In genomic region chr21:43981871-43982210, GRCh38 we compare ENCODE assay signal across 23 cellular contexts.
"Had no signal": no experiment of that assay in that cellular context is flagged by ENCODE, and none has a peak within 500 bp of the region (broad histone marks: within the 10 kb centered on the region; RNA-seq: fewer than 3 reads in every experiment).

No MANE protein-coding gene starts in this region.

- H3K27me3 ChIP-seq: breast epithelium, esophagus muscularis mucosa, heart left ventricle, right atrium auricular region, suprapubic skin, tibial artery, upper lobe of right lung had no signal

- H3K4me3 Mint-ChIP-seq: activated CD4-positive, alpha-beta T cell treated with anti-CD3 and anti-CD28 coated beads, Interleukin-2, amount 10 ng/mL, durations not matched to agents 24 days and 14 days; activated CD8-positive, alpha-beta T cell treated with anti-CD3 and anti-CD28 coated beads for 36 hours; activated naive CD8-positive, alpha-beta T cell treated with anti-CD3 and anti-CD28 coated beads for 36 hours; activated T-cell treated with anti-CD3 and anti-CD28 coated beads, Interleukin-2, amount 50 U/mL, for 4 hours; naive thymus-derived CD4-positive, alpha-beta T cell; neural crest cell had no signal

- H3K9me3 ChIP-seq: breast epithelium, esophagus muscularis mucosa, heart left ventricle, left ventricle myocardium inferior, right atrium auricular region, suprapubic skin, tibial artery, upper lobe of right lung had no signal

- DNase-seq: activated CD4-positive, alpha-beta T cell treated with anti-CD3 and anti-CD28 coated beads, Interleukin-2, amount 10 ng/mL, durations not matched to agents 24 days and 14 days; activated CD8-positive, alpha-beta T cell treated with anti-CD3 and anti-CD28 coated beads for 36 hours; activated naive CD4-positive, alpha-beta T cell; activated naive CD8-positive, alpha-beta T cell treated with anti-CD3 and anti-CD28 coated beads for 36 hours; activated T-cell treated with anti-CD3 and anti-CD28 coated beads, Interleukin-2, amount 50 U/mL, for 4 hours; central memory CD4-positive, alpha-beta T cell; foreskin keratinocyte; heart left ventricle; left ventricle myocardium inferior; midbrain; naive thymus-derived CD4-positive, alpha-beta T cell; occipital lobe; stimulated activated CD4-positive, alpha-beta T cell treated with anti-CD3 and anti-CD28 coated beads, Interleukin-15, amount 100 ng/mL, for 24 hours; stimulated activated CD4-positive, alpha-beta T cell treated with anti-CD3 and anti-CD28 coated beads, Interleukin-2, amount 100 ng/mL, for 24 hours; stimulated activated naive CD4-positive, alpha-beta T cell; tibial artery; upper lobe of right lung had no signal

- H3K27ac Mint-ChIP-seq: activated CD4-positive, alpha-beta T cell treated with anti-CD3 and anti-CD28 coated beads, Interleukin-2, amount 10 ng/mL, durations not matched to agents 24 days and 14 days; activated CD8-positive, alpha-beta T cell treated with anti-CD3 and anti-CD28 coated beads for 36 hours; activated naive CD8-positive, alpha-beta T cell treated with anti-CD3 and anti-CD28 coated beads for 36 hours had no signal

- H3K9me3 Mint-ChIP-seq: activated CD4-positive, alpha-beta T cell treated with anti-CD3 and anti-CD28 coated beads, Interleukin-2, amount 10 ng/mL, durations not matched to agents 24 days and 14 days; activated CD8-positive, alpha-beta T cell treated with anti-CD3 and anti-CD28 coated beads for 36 hours; activated naive CD8-positive, alpha-beta T cell treated with anti-CD3 and anti-CD28 coated beads for 36 hours; activated T-cell treated with anti-CD3 and anti-CD28 coated beads, Interleukin-2, amount 50 U/mL, for 4 hours; naive thymus-derived CD4-positive, alpha-beta T cell; neural crest cell had no signal

- H3K4me3 ChIP-seq: breast epithelium, esophagus muscularis mucosa, heart left ventricle, left ventricle myocardium inferior, right atrium auricular region, suprapubic skin, tibial artery, upper lobe of right lung had no signal

- H3K4me1 ChIP-seq: breast epithelium, foreskin keratinocyte, upper lobe of right lung had no signal

- H3K27me3 Mint-ChIP-seq: activated CD8-positive, alpha-beta T cell treated with anti-CD3 and anti-CD28 coated beads for 36 hours; activated naive CD8-positive, alpha-beta T cell treated with anti-CD3 and anti-CD28 coated beads for 36 hours; naive thymus-derived CD4-positive, alpha-beta T cell had no signal

- H3K27ac ChIP-seq: breast epithelium, esophagus muscularis mucosa, foreskin keratinocyte, heart left ventricle, left ventricle myocardium inferior, right atrium auricular region, suprapubic skin, tibial artery, upper lobe of right lung had no signal

- ATAC-seq: activated CD4-positive, CD25-positive, alpha-beta regulatory T cell treated with anti-CD3 and anti-CD28 coated beads, Interleukin-2, amount 50 U/mL, for 24 hours; activated CD8-positive, alpha-beta T cell treated with anti-CD3 and anti-CD28 coated beads for 36 hours; activated T-cell treated with anti-CD3 and anti-CD28 coated beads, Interleukin-2, amount 50 U/mL, for 4 hours; foreskin keratinocyte; heart left ventricle; naive thymus-derived CD4-positive, alpha-beta T cell; upper lobe of right lung had no signal

- H3K36me3 ChIP-seq: breast epithelium had no signal
